10 cellular contexts compared by ENCODE assay signal in the genomic region with DNA sequence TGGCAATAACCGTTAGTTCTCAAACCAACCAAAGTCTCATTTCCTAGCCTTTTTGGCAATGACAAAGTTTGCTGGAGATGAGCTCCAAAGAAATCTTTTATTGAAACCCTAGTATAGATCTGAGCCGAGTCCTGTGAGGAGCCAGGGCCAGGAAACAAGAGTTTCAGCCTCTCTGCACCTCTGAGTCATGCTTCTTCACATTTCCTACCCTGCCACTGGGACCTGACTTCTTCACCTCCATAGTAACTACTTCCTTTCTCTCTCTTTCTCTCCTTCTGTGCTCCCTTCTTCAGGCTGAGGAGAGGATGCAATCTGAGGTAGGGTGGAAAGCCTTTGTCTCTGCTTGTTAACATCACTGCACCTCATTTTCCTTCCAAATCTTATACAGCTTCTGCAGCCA. TPM values are rescaled to one million over a fixed set of nuclear protein-coding genes. Genes with fewer than 3 reads are reported as not detected.
DNase-seq lines count a peak whose midpoint lies in the region; ATAC-seq and TF ChIP-seq lines count a peak whose summit lies in the region.
"Had no signal": no experiment of that assay in that cellular context is flagged by ENCODE, and none has a peak within 500 bp of the region (broad histone marks: within the 10 kb centered on the region; RNA-seq: fewer than 3 reads in every experiment).

No MANE protein-coding gene starts in this region.

- ATAC-seq in left ventricle myocardium superior (peak; percentile 34), HG03139 (IDR thresholded peaks at IDR 0.05; ENCODE audit: unreplicated experiment) (no peak)

- H3K36me3 Mint-ChIP-seq in brain = peaks cover 82% of the 10 kb centered on the region

- no peak overlapping the region for H3K4me3 Mint-ChIP-seq in brain
- H3K4me3 Mint-ChIP-seq: activated T-helper 1 cell treated with anti-CD3 and anti-CD28 coated beads, Interleukin-12 subunit alpha, Interleukin-12 subunit beta, Interleukin-2, Interleukin-4 antibody, amounts not matched to agents 30 ng/mL and 10 ng/mL and 1 ng/mL, durations not matched to agents 14 hours and 24 hours and 36 hours had no signal

- H3K4me1 ChIP-seq in GM23248 (ENCODE audit: insufficient read depth) = peaks cover 59% of the 10 kb centered on the region
- peaks cover 13% of the 10 kb centered on the region for H3K4me1 ChIP-seq in prostate gland (replicated peaks)

- H3K9me3 ChIP-seq in GM23248 (ENCODE audit: low read depth) = no peaks in the 10 kb centered on the region
- no peaks in the 10 kb centered on the region for H3K9me3 ChIP-seq in prostate gland

- DNase-seq in GM23248 (peak; percentile 88), left ventricle myocardium superior (no peak), hippocampal formation (lab: John Stamatoyannopoulos, UW) (no peak), prostate gland (ENCODE audit: low spot score) (no peak), DMS 273 (lab: John Stamatoyannopoulos, UW; ENCODE audit: unreplicated experiment) (no peak)
- DNase-seq: MM.1S had no signal

- H3K4me1 Mint-ChIP-seq in brain = peaks cover 35% of the 10 kb centered on the region

- no peak for TF ChIP-seq CTCF in brain (conservative IDR thresholded peaks at IDR 0.05)
- TF ChIP-seq CTCF in prostate gland (IDR thresholded peaks at IDR 0.05) = no peak

- H3K9me2 ChIP-seq in GM23248 (ENCODE audit: insufficient read depth) = no peaks in the 10 kb centered on the region

- H3K27ac ChIP-seq in GM23248 (peak overlapping the region; percentile 87), skin epidermis (peak overlapping the region in 13 of 21 experiments; percentile 2 to 81 (median 60)), prostate gland (no peak overlapping the region)

- intact Hi-C loops in left ventricle myocardium superior (cut with micrococcal nuclease) = loop anchor here (10.0 kb wide), 1 partner anchor 235 kb away; no protein-coding TSS in a partner anchor
- intact Hi-C loops in prostate gland (cut with DNase I) = loop anchor here (5.0 kb wide), 1 partner anchor 228 kb away; no protein-coding TSS in a partner anchor

- H3K79me2 ChIP-seq in GM23248 (ENCODE audit: insufficient read depth) = peaks cover 63% of the 10 kb centered on the region

- in situ Hi-C loops in GM23248 (cut with MboI) = loop anchor here (5.0 to 10.0 kb wide), 2 partner anchors 78 to 235 kb away; no protein-coding TSS in a partner anchor

- H3K4me3 ChIP-seq in GM23248 (0 out of 2 replicates have a peak overlapping the region, but pooled peaks have one; percentile 3), skin epidermis (no peak overlapping the region), prostate gland (no peak overlapping the region)

- H3F3A ChIP-seq in GM23248 (ENCODE audit: insufficient read depth) = peaks cover 87% of the 10 kb centered on the region

- peaks cover 69% of the 10 kb centered on the region for H3K36me3 ChIP-seq in GM23248 (ENCODE audit: low read depth)
- no peaks in the 10 kb centered on the region for H3K36me3 ChIP-seq in prostate gland

- H3K27me3 ChIP-seq in GM23248 (replicated peaks; ENCODE audit: insufficient read depth) (no peaks in the 10 kb centered on the region), prostate gland (replicated peaks; ENCODE audit: insufficient read depth) (no peaks in the 10 kb centered on the region)

- TF ChIP-seq POLR2A in prostate gland (IDR thresholded peaks at IDR 0.05) = no peak

- H3K9ac ChIP-seq in GM23248 = peak overlapping the region; percentile 65

- peaks cover 2% of the 10 kb centered on the region for H3K27me3 Mint-ChIP-seq in brain

- no peaks in the 10 kb centered on the region for H3K9me3 Mint-ChIP-seq in brain
- H3K9me3 Mint-ChIP-seq: activated T-helper 1 cell treated with anti-CD3 and anti-CD28 coated beads, Interleukin-12 subunit alpha, Interleukin-12 subunit beta, Interleukin-2, Interleukin-4 antibody, amounts not matched to agents 30 ng/mL and 10 ng/mL and 1 ng/mL, durations not matched to agents 14 hours and 24 hours and 36 hours had no signal

- WGBS in GM23248 (ENCODE audit: low coverage in 1 of 2, low lambda C conversion rate in 2 of 2, missing lambda C conversion rate in 2 of 2), 2 experiments = 0% methylated on average over 2 of the region's 2 CpGs
- 51% methylated on average over 2 of the region's 2 CpGs for WGBS in prostate gland

- peak overlapping the region; percentile 51 for H3K4me2 ChIP-seq in GM23248 (ENCODE audit: unreplicated experiment)

- no peak overlapping the region for H2AFZ ChIP-seq in GM23248

- H3K27ac Mint-ChIP-seq in brain = peak overlapping the region in 4 of 5 experiments; percentile 77 to 97 (median 86)
- H3K27ac Mint-ChIP-seq: activated T-helper 1 cell treated with anti-CD3 and anti-CD28 coated beads, Interleukin-12 subunit alpha, Interleukin-12 subunit beta, Interleukin-2, Interleukin-4 antibody, amounts not matched to agents 30 ng/mL and 10 ng/mL and 1 ng/mL, durations not matched to agents 14 hours and 24 hours and 36 hours had no signal

- no peaks in the 10 kb centered on the region for H4K20me1 ChIP-seq in GM23248 (ENCODE audit: insufficient read depth)

RNA-seq across cellular contexts. Expression of a gene that starts 38.7 kb away (rescaled TPM):
- total RNA-seq in GM23248 (2014; rRNA removed; shearing (Covaris generic)) = 17.6 and 18.3 TPM in 2 replicates
- polyA plus RNA-seq in GM23248 (2016; fragmentation: Nextera tagmentation; extraction: Ambion mirVana) (52.4 and 53.8 TPM in 2 replicates), brain (ENCODE audit: insufficient read depth, low read depth, low replicate concordance) (108 TPM)
- total RNA-seq in left ventricle myocardium superior (22.1 TPM), prostate gland (10 to 100 TPM; 16.9 to 18.9 TPM)

Comparison
In these comparisons a context has a peak if more than half of its experiments do, and no peak if none do; other contexts are left out.
1. H3K27ac ChIP-seq: peak in GM23248 (single experiment) and skin epidermis (13 of 21); none in prostate gland (0 of 2).